In genomic region chr1:36321119-36321951, GRCh38 we compare ENCODE assay signal across 1 cellular context.
TF ChIP-seq lines count a peak whose summit lies in the region.

No MANE protein-coding gene starts in this region.

TF ChIP-seq in K562, 482 proteins besides CTCF, POLR2A, EP300 and RAD21 (continued from another document and continues in another):
- TF ChIP-seq, protein P1, sequence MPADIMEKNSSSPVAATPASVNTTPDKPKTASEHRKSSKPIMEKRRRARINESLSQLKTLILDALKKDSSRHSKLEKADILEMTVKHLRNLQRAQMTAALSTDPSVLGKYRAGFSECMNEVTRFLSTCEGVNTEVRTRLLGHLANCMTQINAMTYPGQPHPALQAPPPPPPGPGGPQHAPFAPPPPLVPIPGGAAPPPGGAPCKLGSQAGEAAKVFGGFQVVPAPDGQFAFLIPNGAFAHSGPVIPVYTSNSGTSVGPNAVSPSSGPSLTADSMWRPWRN (IDR thresholded peaks at IDR 0.05; ENCODE audit: low read depth): 0 out of 2 replicates have a peak, but pooled peaks have one; percentile 44
- peak; percentile 85 for TF ChIP-seq DACH1 (IDR thresholded peaks at IDR 0.05; ENCODE audit: partially characterized antibody)
- no peak for TF ChIP-seq RBM15 (IDR thresholded peaks at IDR 0.05; ENCODE audit: insufficient read depth, low read length)
- TF ChIP-seq TCF7 (IDR thresholded peaks at IDR 0.05; ENCODE audit: borderline replicate concordance): 0 out of 2 replicates have a peak, but pooled peaks have one; percentile 16
- peak; percentile 61 for TF ChIP-seq NFRKB (IDR thresholded peaks at IDR 0.05; ENCODE audit: low read depth)
- TF ChIP-seq XRCC5 (IDR thresholded peaks at IDR 0.05; ENCODE audit: low read depth, low read length): 0 out of 2 replicates have a peak, but pooled peaks have one; percentile 26
- no peak for TF ChIP-seq ZNF778 (CRISPR knock-in tag; IDR thresholded peaks at IDR 0.05)
- no peak for TF ChIP-seq ZNF512 (tag; IDR thresholded peaks at IDR 0.05)
- TF ChIP-seq HNRNPK (IDR thresholded peaks at IDR 0.05; ENCODE audit: low read depth, low read length, poor library complexity, severe bottlenecking): no peak
- peak; percentile 39; the same call in 1 of the 2 replicates for TF ChIP-seq ZBTB40 (IDR thresholded peaks at IDR 0.05)
- no peak; the same call in 1 of the 2 replicates for TF ChIP-seq ZBTB40 (CRISPR knock-in tag; IDR thresholded peaks at IDR 0.05)
- TF ChIP-seq PCBP1 (IDR thresholded peaks at IDR 0.05; ENCODE audit: low read depth, low read length, poor library complexity, severe bottlenecking): peak; percentile 74
- TF ChIP-seq ZZZ3 (IDR thresholded peaks at IDR 0.05): no peak
- no peak for TF ChIP-seq ZNF184 (CRISPR knock-in tag; IDR thresholded peaks at IDR 0.05)
- no peak for TF ChIP-seq OTX1 (CRISPR knock-in tag; IDR thresholded peaks at IDR 0.05)
- TF ChIP-seq POLR2B (IDR thresholded peaks at IDR 0.05; ENCODE audit: low read depth, partially characterized antibody): no peak
- no peak for TF ChIP-seq PHB2 (IDR thresholded peaks at IDR 0.05; ENCODE audit: low read depth)
- peak; percentile 45 for TF ChIP-seq PHF20 (IDR thresholded peaks at IDR 0.05; ENCODE audit: partially characterized antibody)
- TF ChIP-seq MTA1 (IDR thresholded peaks at IDR 0.05; ENCODE audit: borderline replicate concordance): no peak
- TF ChIP-seq PYGO2 (tag; IDR thresholded peaks at IDR 0.05): no peak
- peak; percentile 100 for TF ChIP-seq MGA (IDR thresholded peaks at IDR 0.05)
- no peak; the same call in 1 of the 2 replicates for TF ChIP-seq CHAMP1 (IDR thresholded peaks at IDR 0.05)
- TF ChIP-seq ZKSCAN1 (IDR thresholded peaks at IDR 0.05; ENCODE audit: low read depth, low read length): no peak; the same call in none of the 2 replicates
- TF ChIP-seq, protein P2, sequence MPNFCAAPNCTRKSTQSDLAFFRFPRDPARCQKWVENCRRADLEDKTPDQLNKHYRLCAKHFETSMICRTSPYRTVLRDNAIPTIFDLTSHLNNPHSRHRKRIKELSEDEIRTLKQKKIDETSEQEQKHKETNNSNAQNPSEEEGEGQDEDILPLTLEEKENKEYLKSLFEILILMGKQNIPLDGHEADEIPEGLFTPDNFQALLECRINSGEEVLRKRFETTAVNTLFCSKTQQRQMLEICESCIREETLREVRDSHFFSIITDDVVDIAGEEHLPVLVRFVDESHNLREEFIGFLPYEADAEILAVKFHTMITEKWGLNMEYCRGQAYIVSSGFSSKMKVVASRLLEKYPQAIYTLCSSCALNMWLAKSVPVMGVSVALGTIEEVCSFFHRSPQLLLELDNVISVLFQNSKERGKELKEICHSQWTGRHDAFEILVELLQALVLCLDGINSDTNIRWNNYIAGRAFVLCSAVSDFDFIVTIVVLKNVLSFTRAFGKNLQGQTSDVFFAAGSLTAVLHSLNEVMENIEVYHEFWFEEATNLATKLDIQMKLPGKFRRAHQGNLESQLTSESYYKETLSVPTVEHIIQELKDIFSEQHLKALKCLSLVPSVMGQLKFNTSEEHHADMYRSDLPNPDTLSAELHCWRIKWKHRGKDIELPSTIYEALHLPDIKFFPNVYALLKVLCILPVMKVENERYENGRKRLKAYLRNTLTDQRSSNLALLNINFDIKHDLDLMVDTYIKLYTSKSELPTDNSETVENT (CRISPR knock-in tag; IDR thresholded peaks at IDR 0.05): no peak
- TF ChIP-seq ZNF436 (CRISPR knock-in tag; IDR thresholded peaks at IDR 0.05): no peak
- no peak for TF ChIP-seq ZNF124 (CRISPR knock-in tag; IDR thresholded peaks at IDR 0.05)
